19 cellular contexts compared by ENCODE assay signal in the genomic region with DNA sequence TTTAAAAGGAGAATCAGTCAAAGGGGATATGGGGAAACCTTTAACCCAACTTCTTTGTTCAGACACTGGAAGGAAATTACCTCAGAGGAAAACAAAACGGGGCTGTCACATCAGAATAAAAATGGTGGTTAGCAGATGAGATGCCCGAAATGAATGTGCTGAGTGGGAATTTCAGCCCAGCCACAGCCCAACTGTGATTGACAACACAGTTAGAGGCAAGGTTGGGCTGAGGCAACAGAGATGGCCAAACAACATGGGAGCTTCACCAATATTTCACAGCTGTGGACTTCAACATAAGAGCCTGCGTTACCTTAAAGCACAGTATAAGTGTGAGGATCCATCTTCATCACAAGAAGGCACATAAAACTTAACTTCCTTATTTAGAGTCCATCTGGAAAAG.
"Had no signal": no experiment of that assay in that cellular context is flagged by ENCODE, and none has a peak within 500 bp of the region (broad histone marks: within the 10 kb centered on the region; RNA-seq: fewer than 3 reads in every experiment).

No MANE protein-coding gene starts in this region.

- H3K9ac ChIP-seq: parathyroid adenoma had no signal

- H2AFZ ChIP-seq: parathyroid adenoma had no signal

- ATAC-seq: activated T-helper 17 cell treated with anti-CD3 and anti-CD28 coated beads, Interleukin-2, amount 50 U/mL, for 72 hours; left lung; sciatic nerve had no signal

- H3K36me3 Mint-ChIP-seq: activated naive CD8-positive, alpha-beta T cell treated with anti-CD3 and anti-CD28 coated beads, Interleukin-2, amount 10 ng/mL, durations not matched to agents 7 days and 5 days had no signal

- H3K27ac ChIP-seq: coronary artery, left lung, neutrophil, parathyroid adenoma, stomach had no signal

- H3K4me3 Mint-ChIP-seq: activated B cell treated with CpG ODN at 0.5 μM for 24 hours; activated CD4-positive, alpha-beta memory T cell treated with anti-CD3 and anti-CD28 coated beads, Interleukin-2, amount 10 ng/mL, durations not matched to agents 7 days and 5 days; activated naive CD8-positive, alpha-beta T cell treated with anti-CD3 and anti-CD28 coated beads, Interleukin-2, amount 10 ng/mL, durations not matched to agents 7 days and 5 days; activated T-helper 17 cell treated with anti-CD3 and anti-CD28 coated beads, Interleukin-2, amount 50 U/mL, for 72 hours; central memory CD8-positive, alpha-beta T cell had no signal

- H3K9me3 Mint-ChIP-seq: activated B cell treated with CpG ODN at 0.5 μM for 24 hours; activated CD4-positive, alpha-beta memory T cell treated with anti-CD3 and anti-CD28 coated beads, Interleukin-2, amount 10 ng/mL, durations not matched to agents 7 days and 5 days; activated naive CD8-positive, alpha-beta T cell treated with anti-CD3 and anti-CD28 coated beads, Interleukin-2, amount 10 ng/mL, durations not matched to agents 7 days and 5 days had no signal

- H3K9me3 ChIP-seq: left lung, neutrophil, stomach had no signal

- H3K27me3 Mint-ChIP-seq: activated B cell treated with CpG ODN at 0.5 μM for 24 hours; activated CD4-positive, alpha-beta memory T cell treated with anti-CD3 and anti-CD28 coated beads, Interleukin-2, amount 10 ng/mL, durations not matched to agents 7 days and 5 days; activated naive CD8-positive, alpha-beta T cell treated with anti-CD3 and anti-CD28 coated beads, Interleukin-2, amount 10 ng/mL, durations not matched to agents 7 days and 5 days; central memory CD8-positive, alpha-beta T cell had no signal

- H3K4me1 Mint-ChIP-seq: activated B cell treated with CpG ODN at 0.5 μM for 24 hours; activated CD4-positive, alpha-beta memory T cell treated with anti-CD3 and anti-CD28 coated beads, Interleukin-2, amount 10 ng/mL, durations not matched to agents 7 days and 5 days; activated naive CD8-positive, alpha-beta T cell treated with anti-CD3 and anti-CD28 coated beads, Interleukin-2, amount 10 ng/mL, durations not matched to agents 7 days and 5 days; activated T-helper 17 cell treated with anti-CD3 and anti-CD28 coated beads, Interleukin-2, amount 50 U/mL, for 72 hours; central memory CD8-positive, alpha-beta T cell had no signal

- H3K27me3 ChIP-seq: left lung, neutrophil, stomach had no signal

- H3K4me1 ChIP-seq: left lung, parathyroid adenoma, stomach had no signal

- DNase-seq: activated B cell treated with CpG ODN at 0.5 μM for 24 hours; activated CD4-positive, alpha-beta memory T cell treated with anti-CD3 and anti-CD28 coated beads, Interleukin-2, amount 10 ng/mL, durations not matched to agents 7 days and 5 days; activated CD4-positive, alpha-beta T cell treated with anti-CD3 and anti-CD28 coated beads for 48 hours; activated naive CD4-positive, alpha-beta T cell treated with Interleukin-2 at 50 U/mL for 16 hours; activated naive CD8-positive, alpha-beta T cell treated with anti-CD3 and anti-CD28 coated beads, Interleukin-2, amount 10 ng/mL, durations not matched to agents 7 days and 5 days; activated T-cell treated with anti-CD3 and anti-CD28 coated beads, Interleukin-2, amount 50 U/mL, for 1 hour; hypothalamus; left lung; stimulated activated CD4-positive, alpha-beta T cell treated with anti-CD3 and anti-CD28 coated beads, Interleukin-4, amount 100 ng/mL, for 1 hour; stomach; T-helper 2 cell; trophoblast cell had no signal

- H3K27ac Mint-ChIP-seq: activated B cell treated with CpG ODN at 0.5 μM for 24 hours; activated CD4-positive, alpha-beta memory T cell treated with anti-CD3 and anti-CD28 coated beads, Interleukin-2, amount 10 ng/mL, durations not matched to agents 7 days and 5 days; activated naive CD8-positive, alpha-beta T cell treated with anti-CD3 and anti-CD28 coated beads, Interleukin-2, amount 10 ng/mL, durations not matched to agents 7 days and 5 days; activated T-helper 17 cell treated with anti-CD3 and anti-CD28 coated beads, Interleukin-2, amount 50 U/mL, for 72 hours had no signal

- H3K4me3 ChIP-seq: coronary artery, left lung, smooth muscle cell, stomach had no signal

- H3K4me2 ChIP-seq: smooth muscle cell had no signal

- H3K79me2 ChIP-seq: parathyroid adenoma had no signal

- H3K36me3 ChIP-seq: left lung, neutrophil, stomach had no signal
